ENCODE assay signal across 30 cellular contexts in genomic region chr5:19676895-19677294, GRCh38.
A peak's percentile ranks its signal among the peaks of the same experiment; 100 is the strongest.
DNase-seq lines count a peak whose midpoint lies in the region; ATAC-seq and TF ChIP-seq lines count a peak whose summit lies in the region.
"Had no signal": no experiment of that assay in that cellular context is flagged by ENCODE, and none has a peak within 500 bp of the region (broad histone marks: within the 10 kb centered on the region; RNA-seq: fewer than 3 reads in every experiment).

No MANE protein-coding gene starts in this region.

- H2AK5ac ChIP-seq in mesendoderm (ENCODE audit: low read length), result no peak overlapping the region

- ATAC-seq in RWPE2 (ENCODE audit: low read depth) (peak; percentile 45; the same call in 1 of the 3 replicates), GM18861 (IDR thresholded peaks at IDR 0.05; ENCODE audit: unreplicated experiment) (no peak), GM21390 (IDR thresholded peaks at IDR 0.05; ENCODE audit: unreplicated experiment) (no peak)
- ATAC-seq: activated naive CD4-positive, alpha-beta T cell treated with anti-CD3 and anti-CD28 coated beads, Interleukin-2, amount 50 U/mL, for 72 hours; left lobe of liver; stimulated activated naive CD8-positive, alpha-beta T cell treated with anti-CD3 and anti-CD28 coated beads, Interleukin-15, Interleukin-2, amounts not matched to agents 100 U/mL and 50 U/mL, for 24 hours had no signal

- H3K4me3 ChIP-seq in RWPE2 (ENCODE audit: severe bottlenecking), result no peak overlapping the region
- H3K4me3 ChIP-seq in choroid plexus epithelial cell (ENCODE audit: low read depth, low read length), result no peak overlapping the region
- no peak overlapping the region for H3K4me3 ChIP-seq in mesendoderm (ENCODE audit: low read length)
- H3K4me3 ChIP-seq in tibial artery, result no peak overlapping the region
- no peak overlapping the region for H3K4me3 ChIP-seq in PC-9
- H3K4me3 ChIP-seq: ascending aorta; BLaER1 treated with 17β-estradiol and CSF1 and Interleukin-3, amounts not matched to agents 10 nM and 100 nM; right atrium auricular region; thoracic aorta; vagina had no signal

- H4K5ac ChIP-seq in mesendoderm (ENCODE audit: low read length), result no peak overlapping the region

- H4K20me1 ChIP-seq in PC-9 (ENCODE audit: insufficient read depth), result no peaks in the 10 kb centered on the region
- H4K20me1 ChIP-seq: BLaER1 treated with 17β-estradiol and CSF1 and Interleukin-3, amounts not matched to agents 10 nM and 100 nM had no signal

- H3K27me3 ChIP-seq in RWPE2 (ENCODE audit: insufficient read depth, poor library complexity, severe bottlenecking) (no peaks in the 10 kb centered on the region), mesendoderm (ENCODE audit: insufficient read depth, low read length, poor library complexity) (no peaks in the 10 kb centered on the region), tibial artery (no peaks in the 10 kb centered on the region), PC-9 (ENCODE audit: insufficient read depth, low read depth) (no peaks in the 10 kb centered on the region)
- H3K27me3 ChIP-seq: ascending aorta; BLaER1 treated with 17β-estradiol and CSF1 and Interleukin-3, amounts not matched to agents 10 nM and 100 nM; right atrium auricular region; vagina had no signal

- H3K36me3 ChIP-seq in RWPE2 (ENCODE audit: low read depth), result no peaks in the 10 kb centered on the region
- no peaks in the 10 kb centered on the region for H3K36me3 ChIP-seq in mesendoderm (ENCODE audit: control insufficient read depth, insufficient read depth, low read length)
- no peaks in the 10 kb centered on the region for H3K36me3 ChIP-seq in tibial artery
- H3K36me3 ChIP-seq in PC-9 (ENCODE audit: low read depth), result no peaks in the 10 kb centered on the region
- H3K36me3 ChIP-seq: ascending aorta; BLaER1 treated with 17β-estradiol and CSF1 and Interleukin-3, amounts not matched to agents 10 nM and 100 nM; right atrium auricular region; thoracic aorta; vagina had no signal

- H3K4me2 ChIP-seq in mesendoderm (ENCODE audit: low read length) (no peak overlapping the region), PC-9 (no peak overlapping the region)
- H3K4me2 ChIP-seq: BLaER1 treated with 17β-estradiol and CSF1 and Interleukin-3, amounts not matched to agents 10 nM and 100 nM had no signal

- H3K4me1 ChIP-seq in RWPE2 (ENCODE audit: insufficient read depth, poor library complexity, severe bottlenecking) (no peaks in the 10 kb centered on the region), mesendoderm (ENCODE audit: control insufficient read depth, low read depth, low read length) (no peaks in the 10 kb centered on the region), tibial artery (no peaks in the 10 kb centered on the region), PC-9 (replicated peaks; ENCODE audit: insufficient read depth) (no peaks in the 10 kb centered on the region)
- H3K4me1 ChIP-seq: ascending aorta; BLaER1 treated with 17β-estradiol and CSF1 and Interleukin-3, amounts not matched to agents 10 nM and 100 nM; right atrium auricular region; vagina had no signal

- POLR2A ChIA-PET in PC-9 (lab: Charles Lee; ENCODE audit: unreplicated experiment), result no interaction called here

- H3K9ac ChIP-seq in mesendoderm (ENCODE audit: low read length), result no peak overlapping the region
- H3K9ac ChIP-seq: BLaER1 treated with 17β-estradiol and CSF1 and Interleukin-3, amounts not matched to agents 10 nM and 100 nM had no signal

- no TSS peak for BruUV-seq in PC-9 (replicated peaks; lab: Mats Ljungman, UMichigan)

- DNase-seq in ELR (ENCODE audit: low read depth) (peak; percentile 31), RWPE2 (ENCODE audit: low spot score) (no peak), choroid plexus epithelial cell (ENCODE audit: low read depth) (peak; percentile 0), mesendoderm (peak; percentile 47), tibial artery (no peak), PC-9 (no peak)
- DNase-seq: activated CD4-positive, alpha-beta T cell treated with anti-CD3 and anti-CD28 coated beads, Interleukin-2, amount 10 ng/mL, durations not matched to agents 24 days and 14 days; activated effector memory CD4-positive, alpha-beta T cell treated with Interleukin-2 at 50 U/mL for 16 hours; activated T-cell treated with anti-CD3 and anti-CD28 coated beads, Interleukin-2, amount 50 U/mL, for 1 hour; cerebellar nuclear complex; H7; immature natural killer cell; Kasumi-1; MV-4-11; NCI-H1436; NCI-H2081; NCI-H345; NCI-H748 treated with DMSO at 0.1 percent for 48 hours; RPMI8226; stimulated activated CD4-positive, alpha-beta T cell treated with anti-CD3 and anti-CD28 coated beads, Interleukin-1b, Interleukin-23, amount 100 ng/mL, for 48 hours; stimulated activated naive CD8-positive, alpha-beta T cell treated with anti-CD3 and anti-CD28 coated beads, Interleukin-15, Interleukin-2, amounts not matched to agents 100 U/mL and 50 U/mL, for 24 hours had no signal

- H3K9me3 ChIP-seq in RWPE2 (ENCODE audit: severe bottlenecking) (no peaks in the 10 kb centered on the region), tibial artery (no peaks in the 10 kb centered on the region), PC-9 (ENCODE audit: insufficient read depth, low read depth) (no peaks in the 10 kb centered on the region)
- H3K9me3 ChIP-seq: ascending aorta; BLaER1 treated with 17β-estradiol and CSF1 and Interleukin-3, amounts not matched to agents 10 nM and 100 nM; right atrium auricular region; thoracic aorta; vagina had no signal

- H3K18ac ChIP-seq in mesendoderm (ENCODE audit: low read length), result no peak overlapping the region

- no peaks in the 10 kb centered on the region for H3K79me2 ChIP-seq in mesendoderm (ENCODE audit: control insufficient read depth, insufficient read depth, low read length)
- H3K79me2 ChIP-seq in PC-9 (ENCODE audit: low read depth), result no peaks in the 10 kb centered on the region

- CTCF ChIA-PET in PC-9 (lab: Charles Lee), result no interaction called here

- WGBS in mesendoderm (ENCODE audit: extremely low coverage, insufficient coverage, low lambda C conversion rate), result no CpG with 5 or more reads among the region's 3 CpGs

- H3F3A ChIP-seq in PC-9 (ENCODE audit: insufficient read depth, low read depth), result no peaks in the 10 kb centered on the region

- H3K4ac ChIP-seq in mesendoderm (ENCODE audit: low read depth, low read length), result no peak overlapping the region

- no peak overlapping the region for H4K8ac ChIP-seq in mesendoderm (ENCODE audit: low read depth, low read length)

- no peak overlapping the region for H2BK15ac ChIP-seq in mesendoderm (replicated peaks; ENCODE audit: low read depth)

- intact Hi-C loops in tibial artery (cut with DNase I; ENCODE audit: low total_unique reads), result no loop called here
- intact Hi-C loops in PC-9 (cut with micrococcal nuclease; ENCODE audit: unreplicated experiment), result no loop called here

- no peaks in the 10 kb centered on the region for H3K9me2 ChIP-seq in PC-9 (ENCODE audit: insufficient read depth)

- TF ChIP-seq CTCF in RWPE2 (IDR thresholded peaks at IDR 0.05; ENCODE audit: poor library complexity, severe bottlenecking) (no peak), choroid plexus epithelial cell (conservative IDR thresholded peaks at IDR 0.05; ENCODE audit: low read depth, low read length) (no peak), tibial artery (IDR thresholded peaks at IDR 0.05) (no peak), PC-9 (conservative IDR thresholded peaks at IDR 0.05) (no peak)

- no peak overlapping the region for H2BK5ac ChIP-seq in mesendoderm (ENCODE audit: low read length)

- H2BK120ac ChIP-seq in mesendoderm (ENCODE audit: low read depth, low read length), result no peak overlapping the region

- H3K23ac ChIP-seq in mesendoderm (ENCODE audit: low read length), result no peak overlapping the region

- no peak overlapping the region for H3K56ac ChIP-seq in mesendoderm (ENCODE audit: low read length)

- H3K27ac ChIP-seq in RWPE2 (ENCODE audit: poor library complexity, severe bottlenecking) (no peak overlapping the region), mesendoderm (ENCODE audit: low read depth, low read length) (no peak overlapping the region), tibial artery (no peak overlapping the region), PC-9 (no peak overlapping the region)
- H3K27ac ChIP-seq: ascending aorta; BLaER1 treated with 17β-estradiol and CSF1 and Interleukin-3, amounts not matched to agents 10 nM and 100 nM; right atrium auricular region; thoracic aorta; vagina had no signal

- H2AFZ ChIP-seq in PC-9, result no peak overlapping the region

- no peaks in the 10 kb centered on the region for H3K79me1 ChIP-seq in mesendoderm (ENCODE audit: low read length)

Comparison
In these comparisons a context has a peak if more than half of its experiments do, and no peak if none do; other contexts are left out.
1. DNase-seq: peak in ELR (single experiment), choroid plexus epithelial cell (single experiment) and mesendoderm (single experiment); none in RWPE2 (single experiment), tibial artery (0 of 2) and PC-9 (0 of 2).